Comparison of ENCODE assay signal across 26 cellular contexts in genomic region chr13:49346460-49346859, GRCh38.
"Had no signal": no experiment of that assay in that cellular context is flagged by ENCODE, and none has a peak within 500 bp of the region (broad histone marks: within the 10 kb centered on the region; RNA-seq: fewer than 3 reads in every experiment).

No MANE protein-coding gene starts in this region.

- H3K4me3 Mint-ChIP-seq: naive B cell; natural killer cell treated with Interleukin-12 subunit alpha and Interleukin-12 subunit beta and Interleukin-15 and Interleukin-18, amount 100 ng/mL, for 72 hours; neural crest cell; stimulated activated memory B cell treated with anti-CD40 and anti-IgM and Interleukin-4, amounts not matched to agents 10 μg/mL and 1 μg/mL and 100 μg/mL, for 72 hours had no signal

- H2AFZ ChIP-seq: parathyroid adenoma had no signal

- H3K9me3 ChIP-seq: esophagus muscularis mucosa, gastroesophageal sphincter, heart right ventricle, lower lobe of right lung, neutrophil, right lobe of liver, thoracic aorta, tibial nerve, upper lobe of left lung had no signal

- DNase-seq: dermis blood vessel endothelial cell; effector memory CD4-positive, alpha-beta T cell; foreskin keratinocyte; heart right ventricle; hippocampal formation; left cardiac atrium; left ventricle myocardium superior; lower lobe of right lung; naive B cell; right lobe of liver; stimulated activated CD4-positive, alpha-beta T cell treated with anti-CD3 and anti-CD28 coated beads, Interleukin-2, amount 100 ng/mL, for 24 hours; stimulated activated CD4-positive, alpha-beta T cell treated with anti-CD3 and anti-CD28 coated beads, Interleukin-4, amount 100 ng/mL, for 4 hours; stimulated activated naive CD8-positive, alpha-beta T cell treated with anti-CD3 and anti-CD28 coated beads, Interleukin-15, Interleukin-2, amounts not matched to agents 100 U/mL and 50 U/mL, for 24 hours; substantia nigra; upper lobe of left lung had no signal

- H3K36me3 ChIP-seq: neutrophil, right lobe of liver had no signal

- H3K27me3 Mint-ChIP-seq: naive B cell; natural killer cell treated with Interleukin-12 subunit alpha and Interleukin-12 subunit beta and Interleukin-15 and Interleukin-18, amount 100 ng/mL, for 72 hours; progenitor cell of endocrine pancreas; stimulated activated memory B cell treated with anti-CD40 and anti-IgM and Interleukin-4, amounts not matched to agents 10 μg/mL and 1 μg/mL and 100 μg/mL, for 72 hours had no signal

- H3K27me3 ChIP-seq: esophagus muscularis mucosa, foreskin keratinocyte, gastroesophageal sphincter, heart right ventricle, neutrophil, right lobe of liver, tibial nerve, upper lobe of left lung had no signal

- H3K4me1 ChIP-seq: foreskin keratinocyte, gastroesophageal sphincter, lower lobe of right lung, parathyroid adenoma, upper lobe of left lung had no signal

- H3K9me3 Mint-ChIP-seq: naive B cell; natural killer cell treated with Interleukin-12 subunit alpha and Interleukin-12 subunit beta and Interleukin-15 and Interleukin-18, amount 100 ng/mL, for 72 hours; neural crest cell; stimulated activated memory B cell treated with anti-CD40 and anti-IgM and Interleukin-4, amounts not matched to agents 10 μg/mL and 1 μg/mL and 100 μg/mL, for 72 hours had no signal

- H3K4me1 Mint-ChIP-seq: naive B cell; stimulated activated memory B cell treated with anti-CD40 and anti-IgM and Interleukin-4, amounts not matched to agents 10 μg/mL and 1 μg/mL and 100 μg/mL, for 72 hours had no signal

- H3K4me3 ChIP-seq: coronary artery, esophagus muscularis mucosa, gastroesophageal sphincter, heart right ventricle, lower lobe of right lung, right lobe of liver, thoracic aorta, tibial nerve, upper lobe of left lung had no signal

- H3K9ac ChIP-seq: parathyroid adenoma had no signal

- H3K27ac ChIP-seq: esophagus muscularis mucosa, foreskin keratinocyte, gastroesophageal sphincter, lower lobe of right lung, neutrophil, parathyroid adenoma, right lobe of liver, thoracic aorta, upper lobe of left lung had no signal

- H3K79me2 ChIP-seq: parathyroid adenoma had no signal

- H3K36me3 Mint-ChIP-seq: natural killer cell treated with Interleukin-12 subunit alpha and Interleukin-12 subunit beta and Interleukin-15 and Interleukin-18, amount 100 ng/mL, for 72 hours had no signal

- H3K27ac Mint-ChIP-seq: naive B cell; natural killer cell treated with Interleukin-12 subunit alpha and Interleukin-12 subunit beta and Interleukin-15 and Interleukin-18, amount 100 ng/mL, for 72 hours; progenitor cell of endocrine pancreas; stimulated activated memory B cell treated with anti-CD40 and anti-IgM and Interleukin-4, amounts not matched to agents 10 μg/mL and 1 μg/mL and 100 μg/mL, for 72 hours had no signal
